In genomic region chr2:218387369-218388194, GRCh38 we compare ENCODE assay signal across 9 cellular contexts. TPM values are rescaled to one million over a fixed set of nuclear protein-coding genes. Genes with fewer than 3 reads are reported as not detected.
DNase-seq lines count a peak whose midpoint lies in the region; FAIRE-seq and TF ChIP-seq lines count a peak whose summit lies in the region.
"Had no signal": no experiment of that assay in that cellular context is flagged by ENCODE, and none has a peak within 500 bp of the region (broad histone marks: within the 10 kb centered on the region; RNA-seq: fewer than 3 reads in every experiment).

No MANE protein-coding gene starts in this region.

- H3K4me3 ChIP-seq in astrocyte of the cerebellum (ENCODE audit: low read depth, low read length) (peak overlapping the region; percentile 23), iPS-18a (ENCODE audit: low read length) (peak overlapping the region; percentile 68), skeletal muscle tissue (ENCODE audit: low read length in 3 of 3) (peak overlapping the region; percentile 46 to 67 (median 67))

- H3K4me1 ChIP-seq in iPS-18a (ENCODE audit: control insufficient read depth, low read depth, low read length) (no peaks in the 10 kb centered on the region), skeletal muscle tissue (ENCODE audit: control insufficient read depth in 3 of 3, insufficient read depth in 3 of 3, low read length in 3 of 3) (peaks cover 0 to 9% (median 7%) of the 10 kb centered on the region in 3 donors)

- in situ Hi-C loops in Caki2 (cut with HindIII; ENCODE audit: low pct_unique_long_range_greater_than_20kb, low sequenced_read_pairs): no loop called here
- in situ Hi-C loops in astrocyte of the cerebellum (cut with HindIII; ENCODE audit: low sequenced_read_pairs): no loop called here

- peaks cover 11% of the 10 kb centered on the region for H3K27me3 ChIP-seq in iPS-18a (ENCODE audit: control insufficient read depth, insufficient read depth, low read length)
- peaks cover 0 to 3% (median 0%) of the 10 kb centered on the region in 3 donors for H3K27me3 ChIP-seq in skeletal muscle tissue (ENCODE audit: control insufficient read depth in 3 of 3, insufficient read depth in 3 of 3, low read length in 3 of 3)

- H3K36me3 ChIP-seq in iPS-18a (ENCODE audit: control insufficient read depth, low read depth, low read length): no peaks in the 10 kb centered on the region
- no peaks in the 10 kb centered on the region for H3K36me3 ChIP-seq in skeletal muscle tissue (ENCODE audit: control insufficient read depth in 3 of 3, insufficient read depth in 3 of 3, low read length in 3 of 3)

- H3K27ac ChIP-seq in iPS-18a (ENCODE audit: low read length): no peak overlapping the region
- no peak overlapping the region for H3K27ac ChIP-seq in skeletal muscle tissue (ENCODE audit: low read depth, low read length)

- no peak for FAIRE-seq in D721Med (lab: Jason Lieb, UNC)

- peak overlapping the region; percentile 25 for H3K9ac ChIP-seq in iPS-18a (ENCODE audit: low read length)
- H3K9ac ChIP-seq in skeletal muscle tissue (ENCODE audit: low read depth in 1 of 3, low read length in 3 of 3): peak overlapping the region in 2 of 3 donors; percentile 4 to 71

- TF ChIP-seq CTCF in astrocyte of the cerebellum (IDR thresholded peaks at IDR 0.05; ENCODE audit: low read depth, low read length, missing control alignments) (no peak), D721Med (IDR thresholded peaks at IDR 0.05; ENCODE audit: insufficient read depth, missing control alignments) (no peak)

- H3K9me3 ChIP-seq in iPS-18a (ENCODE audit: control insufficient read depth, low read depth, low read length) (no peaks in the 10 kb centered on the region), skeletal muscle tissue (ENCODE audit: control insufficient read depth in 3 of 3, low read length in 3 of 3) (no peaks in the 10 kb centered on the region)

- DNase-seq in Caki2 (ENCODE audit: low read depth) (peak; percentile 89), NCI-H1694 (lab: John Stamatoyannopoulos, UW) (peak; percentile 40), astrocyte of the cerebellum (ENCODE audit: low read depth) (peak; percentile 60), NCI-H446 treated with DMSO at 0.1 percent for 48 hours (lab: John Stamatoyannopoulos, UW) (no peak), D721Med (ENCODE audit: insufficient read length, low spot score) (no peak), AG08395 (ENCODE audit: low spot score) (no peak)

RNA-seq across cellular contexts. Expression of gene SLC11A1, which starts 5.5 kb away (rescaled TPM):
- 1.4 and 3.0 TPM in 2 replicates for total RNA-seq in Caki2 (2014; rRNA removed; shearing (Covaris generic); ENCODE audit: low replicate concordance)
- 1.0 TPM for total RNA-seq in skeletal muscle tissue

RNA-seq across cellular contexts. Expression of gene CTDSP1, which starts 12.1 kb away (rescaled TPM):
- total RNA-seq in Caki2 (2014; rRNA removed; shearing (Covaris generic); ENCODE audit: low replicate concordance): 53.8 and 73.6 TPM in 2 replicates
- 44.4 TPM for total RNA-seq in skeletal muscle tissue

RNA-seq across cellular contexts. Expression of gene CATIP, which starts 30.9 kb away (rescaled TPM):
- total RNA-seq in Caki2 (2014; rRNA removed; shearing (Covaris generic); ENCODE audit: low replicate concordance): 0.57 and 3.2 TPM in 2 replicates
- not detected for total RNA-seq in skeletal muscle tissue
- total RNA-seq: dermis microvascular lymphatic vessel endothelial cell had no signal

RNA-seq across cellular contexts. Expression of gene VIL1, which starts 31.3 kb away (rescaled TPM):
- total RNA-seq in Caki2 (2014; rRNA removed; shearing (Covaris generic); ENCODE audit: low replicate concordance): not detected in 2 replicates
- total RNA-seq in skeletal muscle tissue: not detected
- total RNA-seq: dermis microvascular lymphatic vessel endothelial cell had no signal

Comparison
In these comparisons a context has a peak if more than half of its experiments do, and no peak if none do; other contexts are left out.
1. DNase-seq: peak in Caki2 (single experiment), NCI-H1694 (single experiment) and astrocyte of the cerebellum (single experiment); none in NCI-H446 treated with DMSO at 0.1 percent for 48 hours (single experiment), D721Med (single experiment) and AG08395 (single experiment).
2. Peak in every context shown above with its lines, with median percentiles within 50 percentile points of each other: H3K4me3 ChIP-seq.